In genomic region chr17:80414803-80415625, GRCh38 we compare ENCODE assay signal across 8 cellular contexts. TPM values are rescaled to one million over a fixed set of nuclear protein-coding genes. Genes with fewer than 3 reads are reported as not detected.
DNase-seq lines count a peak whose midpoint lies in the region; ATAC-seq, FAIRE-seq and TF ChIP-seq lines count a peak whose summit lies in the region.

ENDOV (plus strand) TSS chr17:80415167; CDS start chr17:80415195, 28 bp downstream.

- peak; percentile 22 to 66 for TF ChIP-seq POLR2A in uterus (IDR thresholded peaks at IDR 0.05)

- H3K79me2 ChIP-seq in astrocyte (ENCODE audit: insufficient read depth, low read length): peaks cover 31% of the 10 kb centered on the region

- H3K4me1 Mint-ChIP-seq in astrocyte (ENCODE audit: low read depth, unreplicated experiment): peaks cover 15% of the 10 kb centered on the region

- H3K4me2 ChIP-seq in astrocyte (ENCODE audit: low read length): peak within 1 kb of the TSS; percentile 98

- ATAC-seq in GM18517 (IDR thresholded peaks at IDR 0.05; ENCODE audit: unreplicated experiment) (peak; percentile 81), HG03039 (IDR thresholded peaks at IDR 0.05; ENCODE audit: unreplicated experiment) (peak; percentile 79)

- peak within 1 kb of the TSS; percentile 97 for H2AFZ ChIP-seq in astrocyte (ENCODE audit: low read depth, low read length)

- H4K20me1 ChIP-seq in astrocyte (ENCODE audit: insufficient read depth, low read length): peaks cover 38% of the 10 kb centered on the region

- DNase-seq in NCI-H2081 treated with DMSO at 0.1 percent for 48 hours (lab: John Stamatoyannopoulos, UW): peak; percentile 83
- peak; percentile 93 for DNase-seq in T-helper 9 cell
- peak; percentile 92 for DNase-seq in astrocyte (ENCODE audit: low read depth)
- DNase-seq in hepatic stellate cell (ENCODE audit: low spot score): peak; percentile 99
- DNase-seq in putamen (ENCODE audit: low spot score): peak; percentile 96
- peak; percentile 93 for DNase-seq in uterus

- H3K36me3 ChIP-seq in astrocyte (ENCODE audit: insufficient read depth, low read length) (peaks cover 8% of the 10 kb centered on the region), uterus (no peaks in the 10 kb centered on the region)

- FAIRE-seq in astrocyte (lab: Jason Lieb, UNC): no peak

- H3K27ac ChIP-seq in astrocyte (ENCODE audit: low read depth, low read length) (peak within 1 kb of the TSS; percentile 99), uterus (peak within 1 kb of the TSS; percentile 87 to 96)

- H3K4me1 ChIP-seq in astrocyte (ENCODE audit: insufficient read depth, low read length) (peaks cover 10% of the 10 kb centered on the region), uterus (peaks cover 4 to 7% of the 10 kb centered on the region in 2 donors)

- intact Hi-C loops in uterus (cut with DNase I; ENCODE audit: low total_unique reads): no loop called here

- H3K36me3 Mint-ChIP-seq in astrocyte (ENCODE audit: low read depth, unreplicated experiment): peaks cover 9% of the 10 kb centered on the region

- peaks cover 15% of the 10 kb centered on the region for H3K27me3 Mint-ChIP-seq in astrocyte (ENCODE audit: low read depth, unreplicated experiment)

- TF ChIP-seq CTCF in astrocyte (IDR thresholded peaks at IDR 0.05; ENCODE audit: insufficient read depth, low read depth, low read length) (no peak), uterus (IDR thresholded peaks at IDR 0.05) (no peak)

- H3K4me3 Mint-ChIP-seq in astrocyte (ENCODE audit: unreplicated experiment): peak within 1 kb of the TSS; percentile 91

- H3K4me3 ChIP-seq in astrocyte (ENCODE audit: insufficient read depth, low read depth, low read length): peak within 1 kb of the TSS; percentile 93
- peak within 1 kb of the TSS; percentile 82 to 83 for H3K4me3 ChIP-seq in uterus

- H3K9me3 ChIP-seq in astrocyte (ENCODE audit: insufficient read depth, low read depth, low read length): no peaks in the 10 kb centered on the region
- H3K9me3 ChIP-seq in uterus: no peaks in the 10 kb centered on the region

- no peaks in the 10 kb centered on the region for H3K27me3 ChIP-seq in astrocyte (ENCODE audit: insufficient read depth, low read length)
- no peaks in the 10 kb centered on the region for H3K27me3 ChIP-seq in uterus

- no peaks in the 10 kb centered on the region for H3K9me3 Mint-ChIP-seq in astrocyte (ENCODE audit: unreplicated experiment)

- peak within 1 kb of the TSS; percentile 97 for H3K9ac ChIP-seq in astrocyte (ENCODE audit: low read length)

- H3K27ac Mint-ChIP-seq in astrocyte (ENCODE audit: unreplicated experiment): peak within 1 kb of the TSS; percentile 94

RNA-seq across cellular contexts. Expression of gene ENDOV, which starts in this region (rescaled TPM):
- total RNA-seq in astrocyte: 20.7 and 30.8 TPM in 2 replicates
- 10 to 100 TPM in 3 of 4 donors, 1 to 10 TPM in 1; 9.5 to 33.3 (median 18.5) TPM for total RNA-seq in uterus

Comparison
In these comparisons a context has a peak if more than half of its experiments do, and no peak if none do; other contexts are left out.
1. Peak in every context shown above with its lines: DNase-seq, ATAC-seq, H3K4me3 ChIP-seq and H3K27ac ChIP-seq.